In genomic region chr20:9025643-9026042, GRCh38 we compare ENCODE assay signal across 12 cellular contexts. TPM values are rescaled to one million over a fixed set of nuclear protein-coding genes. Genes with fewer than 3 reads are reported as not detected.
DNase-seq lines count a peak whose midpoint lies in the region; ATAC-seq and TF ChIP-seq lines count a peak whose summit lies in the region.
"Had no signal": no experiment of that assay in that cellular context is flagged by ENCODE, and none has a peak within 500 bp of the region (broad histone marks: within the 10 kb centered on the region; RNA-seq: fewer than 3 reads in every experiment).

No MANE protein-coding gene starts in this region.

- no peak overlapping the region for H3K4ac ChIP-seq in H9 (ENCODE audit: low read depth, low read length)

- no peak overlapping the region for H4K5ac ChIP-seq in H9 (ENCODE audit: insufficient read length, low read depth, low read length)

- no peaks in the 10 kb centered on the region for H3K9me3 ChIP-seq in SK-N-SH
- H3K9me3 ChIP-seq in H9 (ENCODE audit: control insufficient read depth, low read depth, low read length): no peaks in the 10 kb centered on the region
- H3K9me3 ChIP-seq in body of pancreas: no peaks in the 10 kb centered on the region

- no peak for TF ChIP-seq POLR2A in body of pancreas (IDR thresholded peaks at IDR 0.05)

- no peaks in the 10 kb centered on the region for H3K79me2 ChIP-seq in SK-N-SH (ENCODE audit: insufficient read depth)
- H3K79me2 ChIP-seq in H9 (ENCODE audit: insufficient read depth, low read length): no peaks in the 10 kb centered on the region

- no peaks in the 10 kb centered on the region; a peak in 1 of 5 replicates for H3K9me3 Mint-ChIP-seq in H9

- H3K36me3 Mint-ChIP-seq in H9 (ENCODE audit: insufficient read depth in 1 of 3, low read depth in 3 of 3): no peaks in the 10 kb centered on the region; a peak in 3 of 7 replicates
- H3K36me3 Mint-ChIP-seq: memory B cell had no signal

- TF ChIP-seq CTCF in SK-N-SH (IDR thresholded peaks at IDR 0.05) (no peak), H9 (conservative IDR thresholded peaks at IDR 0.05) (no peak), body of pancreas (IDR thresholded peaks at IDR 0.05) (no peak)

- H3K9me2 ChIP-seq in SK-N-SH: no peaks in the 10 kb centered on the region

- no peak overlapping the region for H2BK12ac ChIP-seq in H9 (ENCODE audit: insufficient read length, low read depth, low read length)

- peaks cover 39 to 44% of the 10 kb centered on the region in 2 experiments for H3K4me1 Mint-ChIP-seq in H9
- H3K4me1 Mint-ChIP-seq: memory B cell had no signal

- no peak overlapping the region for H3K56ac ChIP-seq in H9 (ENCODE audit: insufficient read length, low read depth, low read length)

- H3K4me1 ChIP-seq in SK-N-SH (ENCODE audit: control insufficient read depth in 1 of 2, insufficient read depth in 2 of 2, low read depth in 1 of 2, low read length in 1 of 2): peaks cover 3 to 13% of the 10 kb centered on the region in 2 experiments; a peak in 2 of 4 replicates
- peaks cover 4% of the 10 kb centered on the region for H3K4me1 ChIP-seq in H9 (ENCODE audit: insufficient read depth, low read length)
- H3K4me1 ChIP-seq in body of pancreas: no peaks in the 10 kb centered on the region

- no peak overlapping the region for H2BK15ac ChIP-seq in H9 (ENCODE audit: low read depth, low read length)

- H2AK5ac ChIP-seq in H9 (ENCODE audit: insufficient read length, low read length): no peak overlapping the region

- no peak overlapping the region for H2BK20ac ChIP-seq in H9 (ENCODE audit: low read depth, low read length, poor library complexity, severe bottlenecking)

- no peak for TF ChIP-seq EP300 in SK-N-SH (IDR thresholded peaks at IDR 0.05; ENCODE audit: borderline replicate concordance in 1 of 2, low read depth in 1 of 2, low read length in 1 of 2)

- H2BK5ac ChIP-seq in H9 (ENCODE audit: insufficient read length, low read length): no peak overlapping the region

- H4K91ac ChIP-seq in H9 (ENCODE audit: insufficient read length, low read depth, low read length): no peak overlapping the region

- H3K4me3 Mint-ChIP-seq in H9: no peak overlapping the region
- H3K4me3 Mint-ChIP-seq: memory B cell had no signal

- no peak overlapping the region for H3K23ac ChIP-seq in H9 (ENCODE audit: insufficient read length, low read depth, low read length)

- H3K79me1 ChIP-seq in H9 (ENCODE audit: insufficient read depth, low read depth, low read length, poor library complexity, severe bottlenecking): no peaks in the 10 kb centered on the region

- no peak overlapping the region for H3K4me2 ChIP-seq in SK-N-SH
- no peak overlapping the region for H3K4me2 ChIP-seq in H9 (ENCODE audit: insufficient read depth, insufficient read length, low read length)

- no peak for TF ChIP-seq RAD21 in SK-N-SH (IDR thresholded peaks at IDR 0.05; ENCODE audit: low read length)

- H3K14ac ChIP-seq in H9 (ENCODE audit: insufficient read depth, low read length): no peak overlapping the region

- H4K20me1 ChIP-seq in SK-N-SH (ENCODE audit: insufficient read depth) (no peaks in the 10 kb centered on the region), H9 (ENCODE audit: control insufficient read depth, insufficient read depth, insufficient read length) (no peaks in the 10 kb centered on the region)

- ATAC-seq in HG02759 (IDR thresholded peaks at IDR 0.05; ENCODE audit: unreplicated experiment): no peak
- no peak for ATAC-seq in body of pancreas
- ATAC-seq: activated CD4-positive, CD25-positive, alpha-beta regulatory T cell treated with anti-CD3 and anti-CD28 coated beads, Interleukin-2, amount 50 U/mL, for 24 hours had no signal

- POLR2A ChIA-PET in SK-N-SH (lab: Yijun Ruan, JAX): no interaction called here

- peak overlapping the region; percentile 92 for H2AFZ ChIP-seq in SK-N-SH (ENCODE audit: low read depth)
- H2AFZ ChIP-seq in H9 (ENCODE audit: low read length): no peak overlapping the region

- intact Hi-C loops in body of pancreas (cut with DNase I): no loop called here

- H3F3A ChIP-seq in SK-N-SH (replicated peaks; ENCODE audit: insufficient read depth): peaks cover 10% of the 10 kb centered on the region

- H3K27me3 ChIP-seq in SK-N-SH (ENCODE audit: insufficient read depth) (no peaks in the 10 kb centered on the region), H9 (ENCODE audit: insufficient read depth, low read length) (no peaks in the 10 kb centered on the region), body of pancreas (no peaks in the 10 kb centered on the region)

- H3K9ac ChIP-seq in SK-N-SH (no peak overlapping the region), H9 (ENCODE audit: extremely low read depth, insufficient read length, low read length) (no peak overlapping the region)

- H2BK120ac ChIP-seq in H9 (ENCODE audit: low read depth, low read length, poor library complexity, severe bottlenecking): no peak overlapping the region

- H3K27ac Mint-ChIP-seq in H9: no peak overlapping the region
- H3K27ac Mint-ChIP-seq: memory B cell had no signal

- H3K4me3 ChIP-seq in SK-N-SH (ENCODE audit: low read depth in 2 of 2, low read length in 1 of 2) (no peak overlapping the region), body of pancreas (no peak overlapping the region)

- H3K27ac ChIP-seq in SK-N-SH (ENCODE audit: low read depth in 2 of 2, low read length in 1 of 2): peak overlapping the region in 1 of 2 experiments; percentile 56; a peak in 2 of 4 replicates
- no peak overlapping the region for H3K27ac ChIP-seq in H9 (ENCODE audit: insufficient read length, low read depth, low read length)
- H3K27ac ChIP-seq in body of pancreas: no peak overlapping the region

- H3K18ac ChIP-seq in H9 (ENCODE audit: insufficient read length, low read depth, low read length): no peak overlapping the region

- no peaks in the 10 kb centered on the region for H3K23me2 ChIP-seq in H9 (ENCODE audit: insufficient read length, low read depth, low read length, poor library complexity, severe bottlenecking)

- H4K8ac ChIP-seq in H9 (replicated peaks; ENCODE audit: insufficient read length, low read depth, low read length): no peak overlapping the region

- CTCF ChIA-PET in SK-N-SH (lab: Yijun Ruan, JAX): no interaction called here

- H3K27me3 Mint-ChIP-seq in H9 (ENCODE audit: low read depth): no peaks in the 10 kb centered on the region; the same call in 1 of the 2 replicates
- H3K27me3 Mint-ChIP-seq: memory B cell had no signal

- H3T11ph ChIP-seq in H9 (ENCODE audit: low read length): no peak overlapping the region

- DNase-seq in A172 (ENCODE audit: low spot score) (peak; percentile 70), HCEC 1CT (peak; percentile 84), SK-N-SH (no peak), fibroblast of peridontal ligament (ENCODE audit: extremely low read depth) (peak; percentile 91), NCI-H1048 (lab: John Stamatoyannopoulos, UW) (no peak), H9 (no peak), body of pancreas (no peak)
- DNase-seq: activated naive CD4-positive, alpha-beta T cell treated with anti-CD3 and anti-CD28 coated beads, Interleukin-2, amount 50 U/mL, for 16 hours; NCI-H2081 treated with DMSO at 0.1 percent for 48 hours had no signal

- no peaks in the 10 kb centered on the region for H3K36me3 ChIP-seq in SK-N-SH (replicated peaks in 1 of 2; ENCODE audit: control insufficient read depth in 1 of 2, insufficient read depth in 2 of 2, low read length in 1 of 2)
- H3K36me3 ChIP-seq in body of pancreas (replicated peaks in 1 of 2; ENCODE audit: insufficient read depth in 1 of 2, low read depth in 2 of 2): no peaks in the 10 kb centered on the region

- 53% methylated on average over 4 of the region's 4 CpGs for WGBS in SK-N-SH (ENCODE audit: low lambda C conversion rate)
- WGBS in H9 (ENCODE audit: extremely low coverage, insufficient read length, low lambda C conversion rate): no CpG with 5 or more reads among the region's 4 CpGs
- 58 to 67% methylated on average over 4 of the region's 4 CpGs for WGBS in body of pancreas, 2 donors

TF ChIP-seq in SK-N-SH, 30 proteins besides CTCF, POLR2A, EP300 and RAD21:
- TF ChIP-seq POLR2AphosphoS5 (IDR thresholded peaks at IDR 0.05; ENCODE audit: low read depth, low read length) (no peak), RXRA (IDR thresholded peaks at IDR 0.05; ENCODE audit: borderline replicate concordance, low read depth) (no peak), FOSL2 (IDR thresholded peaks at IDR 0.05; ENCODE audit: borderline replicate concordance, low read depth) (peak; percentile 66; the same call in 1 of the 2 replicates), FOXJ3 (CRISPR knock-in tag; IDR thresholded peaks at IDR 0.05) (no peak), MXI1 (IDR thresholded peaks at IDR 0.05; ENCODE audit: low read depth, low read length) (no peak), YY1 (IDR thresholded peaks at IDR 0.05; ENCODE audit: low read depth) (peak; percentile 43; the same call in 1 of the 2 replicates), JUND (IDR thresholded peaks at IDR 0.05) (peak; percentile 26; the same call in 1 of the 2 replicates), TCF12 (IDR thresholded peaks at IDR 0.05) (peak; percentile 23; the same call in 1 of the 2 replicates)
TF ChIP-seq in SK-N-SH: peak in this region for 4.

RNA-seq across cellular contexts. Expression of gene PLCB4, which starts 43.2 kb away (rescaled TPM):
- total RNA-seq in A172 (2014; rRNA removed; shearing (Covaris generic)): 22.7 and 26.8 TPM in 2 replicates
- polyA plus RNA-seq in SK-N-SH (2012; rRNA removed): 5.5 and 7.0 TPM in 2 replicates
- 5.2 and 5.8 TPM in 2 replicates for polyA plus RNA-seq in SK-N-SH (2012; cell fraction: cytosol; rRNA removed)
- 5.9 and 13.7 TPM in 2 replicates for polyA plus RNA-seq in SK-N-SH (2012; cell fraction: nucleus; rRNA removed)
- 8.4 and 10.1 TPM in 2 replicates for total RNA-seq in H9 (2021)
- total RNA-seq in body of pancreas: 1 to 10 TPM; 1.3 to 3.4 TPM

Comparison
In these comparisons a context has a peak if more than half of its experiments do, and no peak if none do; other contexts are left out.
1. DNase-seq: peak in A172 (single experiment), HCEC 1CT (single experiment) and fibroblast of peridontal ligament (single experiment); none in SK-N-SH (single experiment), NCI-H1048 (single experiment), H9 (single experiment) and body of pancreas (0 of 4).